8 cellular contexts compared by ENCODE assay signal in genomic region chr4:89024051-89024675, GRCh38. TPM values are rescaled to one million over a fixed set of nuclear protein-coding genes. Genes with fewer than 3 reads are reported as not detected.
A peak's percentile ranks its signal among the peaks of the same experiment; 100 is the strongest.
DNase-seq lines count a peak whose midpoint lies in the region; ATAC-seq, FAIRE-seq and TF ChIP-seq lines count a peak whose summit lies in the region.

No MANE protein-coding gene starts in this region.

- dilution Hi-C loops in mammary epithelial cell (cut with HindIII; ENCODE audit: low sequenced_read_pairs): loop anchor here (25.0 kb wide), 1 partner anchor 212 kb away; no protein-coding TSS in a partner anchor

- peak; percentile 58 for DNase-seq in A673 (ENCODE audit: low spot score)
- DNase-seq in GM12892 (ENCODE audit: insufficient read length): peak; percentile 13
- DNase-seq in NCI-H1092 (lab: John Stamatoyannopoulos, UW): peak; percentile 74
- peak; percentile 62 for DNase-seq in SK-N-SH
- peak; percentile 60 for DNase-seq in mammary epithelial cell
- DNase-seq in islet precursor cell: peak; percentile 60
- DNase-seq in stimulated activated CD4-positive, alpha-beta T cell treated with anti-CD3 and anti-CD28 coated beads, Interleukin-2, amount 100 ng/mL, for 48 hours: peak; percentile 27 to 28

- H3K9me3 ChIP-seq in A673 (ENCODE audit: low read depth, low read length, poor library complexity, severe bottlenecking) (no peaks in the 10 kb centered on the region), SK-N-SH (no peaks in the 10 kb centered on the region), mammary epithelial cell (replicated peaks; ENCODE audit: insufficient read depth, low read length) (no peaks in the 10 kb centered on the region)

- intact Hi-C loops in A673 (cut with micrococcal nuclease; ENCODE audit: unreplicated experiment): loop anchor here (1.0 to 5.0 kb wide), 3 partner anchors 206 to 497 kb away; no protein-coding TSS in a partner anchor
- intact Hi-C loops in mammary epithelial cell (cut with micrococcal nuclease): loop anchor here (1.0 to 2.0 kb wide), 5 partner anchors 85 to 495 kb away; partner anchors contain the start of gene TIGD2

- H3K79me2 ChIP-seq in SK-N-SH (ENCODE audit: insufficient read depth) (no peaks in the 10 kb centered on the region), mammary epithelial cell (ENCODE audit: insufficient read depth, low read length) (no peaks in the 10 kb centered on the region)

- 33% methylated on average over 4 of the region's 4 CpGs for WGBS in SK-N-SH (ENCODE audit: low lambda C conversion rate)
- 23% methylated on average over 4 of the region's 4 CpGs for WGBS in mammary epithelial cell (ENCODE audit: low coverage, missing lambda C conversion rate)

- no peak for TF ChIP-seq EP300 in SK-N-SH (IDR thresholded peaks at IDR 0.05; ENCODE audit: borderline replicate concordance in 1 of 2, low read depth in 1 of 2, low read length in 1 of 2)

- H3K36me3 ChIP-seq in A673 (ENCODE audit: insufficient read depth, low read length, poor library complexity, severe bottlenecking) (no peaks in the 10 kb centered on the region), SK-N-SH (replicated peaks in 1 of 2; ENCODE audit: control insufficient read depth in 1 of 2, insufficient read depth in 2 of 2, low read length in 1 of 2) (no peaks in the 10 kb centered on the region), mammary epithelial cell (ENCODE audit: insufficient read depth, low read length) (no peaks in the 10 kb centered on the region)

- H2AFZ ChIP-seq in SK-N-SH (ENCODE audit: low read depth): peak overlapping the region; percentile 55; the same call in 1 of the 2 replicates
- no peak overlapping the region for H2AFZ ChIP-seq in mammary epithelial cell (ENCODE audit: low read depth, low read length)

- no peaks in the 10 kb centered on the region for H3F3A ChIP-seq in SK-N-SH (replicated peaks; ENCODE audit: insufficient read depth)

- TF ChIP-seq POLR2A in GM12892 (IDR thresholded peaks at IDR 0.05; ENCODE audit: low read depth, low read length): no peak

- peak; percentile 61 for TF ChIP-seq CTCF in A673 (conservative IDR thresholded peaks at IDR 0.05; ENCODE audit: low read depth, low read length)
- TF ChIP-seq CTCF in SK-N-SH (IDR thresholded peaks at IDR 0.05): peak; percentile 87
- peak; percentile 74 for TF ChIP-seq CTCF in mammary epithelial cell (conservative IDR thresholded peaks at IDR 0.05 in 1 of 2, IDR thresholded peaks at IDR 0.05 in 1 of 2; ENCODE audit: extremely low read depth in 1 of 2, insufficient read depth in 1 of 2, low read depth in 1 of 2, low read length in 2 of 2)

- H4K20me1 ChIP-seq in SK-N-SH (ENCODE audit: insufficient read depth) (no peaks in the 10 kb centered on the region), mammary epithelial cell (ENCODE audit: insufficient read depth, low read length) (no peaks in the 10 kb centered on the region)

- no peak overlapping the region for H3K27ac ChIP-seq in A673 (ENCODE audit: low read depth, low read length, poor library complexity, severe bottlenecking)
- no peak overlapping the region for H3K27ac ChIP-seq in SK-N-SH (ENCODE audit: low read depth in 2 of 2, low read length in 1 of 2)
- H3K27ac ChIP-seq in mammary epithelial cell (ENCODE audit: insufficient read depth, low read depth, low read length): no peak overlapping the region

- POLR2A ChIA-PET in A673 (lab: Charles Lee; ENCODE audit: low non-redundant PET): interaction anchor here (0.6 kb wide), 1 partner anchor 350 kb away, joined by 3 read pairs; no protein-coding TSS in a partner anchor
- POLR2A ChIA-PET in SK-N-SH (lab: Yijun Ruan, JAX): no interaction called here

- H3K27me3 ChIP-seq in A673 (replicated peaks; ENCODE audit: insufficient read depth, low read depth, low read length, poor library complexity) (no peaks in the 10 kb centered on the region), SK-N-SH (ENCODE audit: insufficient read depth) (no peaks in the 10 kb centered on the region), mammary epithelial cell (ENCODE audit: insufficient read depth, low read length) (no peaks in the 10 kb centered on the region)

- H3K4me3 ChIP-seq in A673 (ENCODE audit: low read depth, low read length, poor library complexity, severe bottlenecking) (no peak overlapping the region), SK-N-SH (ENCODE audit: low read depth in 2 of 2, low read length in 1 of 2) (no peak overlapping the region), mammary epithelial cell (replicated peaks in 1 of 3; ENCODE audit: insufficient read depth in 1 of 3, low read depth in 2 of 3, low read length in 3 of 3) (no peak overlapping the region)

- no peaks in the 10 kb centered on the region for H3K4me1 ChIP-seq in A673 (ENCODE audit: insufficient read depth, low read length, poor library complexity, severe bottlenecking)
- H3K4me1 ChIP-seq in SK-N-SH (ENCODE audit: control insufficient read depth in 1 of 2, insufficient read depth in 2 of 2, low read depth in 1 of 2, low read length in 1 of 2): no peaks in the 10 kb centered on the region
- no peaks in the 10 kb centered on the region for H3K4me1 ChIP-seq in mammary epithelial cell (ENCODE audit: insufficient read depth, low read length)

- H3K9ac ChIP-seq in SK-N-SH (no peak overlapping the region), mammary epithelial cell (ENCODE audit: insufficient read depth, low read length) (no peak overlapping the region)

- H3K4me2 ChIP-seq in SK-N-SH (no peak overlapping the region), mammary epithelial cell (ENCODE audit: insufficient read depth, low read depth, low read length) (no peak overlapping the region)

- peak; percentile 96 for FAIRE-seq in GM12892 (lab: Jason Lieb, UNC)

- peak; percentile 96 for ATAC-seq in HG02678 (IDR thresholded peaks at IDR 0.05; ENCODE audit: unreplicated experiment)

- in situ Hi-C loops in mammary epithelial cell (cut with MboI; ENCODE audit: low sequenced_read_pairs in 2 of 2): loop anchor here in 1 of 2 donors (5.0 kb wide), 1 partner anchor 207 kb away; no protein-coding TSS in a partner anchor

- CTCF ChIA-PET in A673 (lab: Charles Lee): no interaction called here
- CTCF ChIA-PET in SK-N-SH (lab: Yijun Ruan, JAX): interaction anchor here (0.6 to 7.0 kb wide), 43 partner anchors 11 to 812 kb away, joined by 3 to 184 read pairs (median 4); partner anchors contain the start of gene TIGD2
- CTCF ChIA-PET in mammary epithelial cell (lab: Charles Lee; ENCODE audit: low non-redundant PET): interaction anchor here (0.6 to 1.7 kb wide), 4 partner anchors 76 to 205 kb away, joined by 3 to 6 read pairs (median 4); no protein-coding TSS in a partner anchor

- H3K9me2 ChIP-seq in SK-N-SH: no peaks in the 10 kb centered on the region

- peak; percentile 100 for TF ChIP-seq RAD21 in SK-N-SH (IDR thresholded peaks at IDR 0.05; ENCODE audit: low read length)

- BruUV-seq in A673 (replicated peaks; lab: Mats Ljungman, UMichigan) (no TSS peak), mammary epithelial cell (replicated peaks; lab: Mats Ljungman, UMichigan) (no TSS peak)

TF ChIP-seq in SK-N-SH, 30 proteins besides CTCF, POLR2A, EP300 and RAD21:
- TF ChIP-seq SMC3 (IDR thresholded peaks at IDR 0.05; ENCODE audit: low read depth, low read length): peak; percentile 98
- TF ChIP-seq EZH2phosphoT487 (IDR thresholded peaks at IDR 0.05; ENCODE audit: borderline replicate concordance, low read depth): no peak
TF ChIP-seq in SK-N-SH: peak in this region for 1.

RNA-seq across cellular contexts. Expression of gene FAM13A, which starts 32.8 kb away (rescaled TPM):
- total RNA-seq in A673 (2021) (15.5 and 16.1 TPM in 2 replicates), mammary epithelial cell (10 to 100 TPM in 1 of 2 donors, 1 to 10 TPM in 1; 7.8 to 12.8 TPM)
- polyA plus RNA-seq in GM12892 (2012; ENCODE audit: missing spikeins): 1.0 TPM
- polyA plus RNA-seq in SK-N-SH (2012; rRNA removed) (0.67 and 1.1 TPM in 2 replicates), mammary epithelial cell (4.7 TPM)
- polyA plus RNA-seq in SK-N-SH (2012; cell fraction: cytosol; rRNA removed): 0.75 and 0.76 TPM in 2 replicates
- polyA plus RNA-seq in SK-N-SH (2012; cell fraction: nucleus; rRNA removed): 1.8 and 2.2 TPM in 2 replicates
- 12.5 TPM for polyA minus RNA-seq in mammary epithelial cell

Comparison
In these comparisons a context has a peak if more than half of its experiments do, and no peak if none do; other contexts are left out.
1. DNase-seq: peak in every context shown above with its lines; median percentile 74 in NCI-H1092; 62 in SK-N-SH; 60 in mammary epithelial cell; 60 in islet precursor cell; 58 in A673; 28 in stimulated activated CD4-positive, alpha-beta T cell treated with anti-CD3 and anti-CD28 coated beads, Interleukin-2, amount 100 ng/mL, for 48 hours; 13 in GM12892.